8 cellular contexts compared by ENCODE assay signal in the genomic region with DNA sequence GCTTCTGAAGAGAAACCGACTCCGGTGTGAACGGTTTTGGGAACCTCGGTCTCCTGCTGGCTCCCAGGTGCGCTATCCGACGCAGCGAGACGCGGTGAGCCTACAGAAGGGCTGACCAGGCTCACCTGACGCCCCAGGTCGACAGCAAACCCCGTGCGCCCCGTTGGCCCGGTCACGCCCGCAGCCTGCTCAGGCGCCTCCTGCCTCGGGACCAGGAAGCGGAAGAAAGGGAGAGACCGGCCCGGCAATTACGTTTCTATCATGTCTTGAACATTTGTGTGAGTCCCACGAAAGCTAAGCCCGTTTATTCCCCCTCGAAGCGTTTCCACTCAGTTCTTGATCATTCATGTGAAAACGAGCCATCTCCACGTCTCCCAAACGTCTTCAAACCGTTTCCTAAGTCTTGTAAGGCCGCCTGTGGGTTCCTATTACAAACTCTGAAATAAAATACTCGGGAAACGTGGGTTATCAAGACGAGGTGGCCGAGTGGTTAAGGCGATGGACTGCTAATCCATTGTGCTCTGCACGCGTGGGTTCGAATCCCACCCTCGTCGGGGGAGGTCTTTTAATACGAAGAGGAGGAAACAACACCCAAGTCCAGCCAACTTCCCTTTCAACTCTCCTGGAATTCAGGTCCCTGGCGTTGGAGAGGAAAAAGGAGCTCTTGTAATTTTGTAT.
DNase-seq lines count a peak whose midpoint lies in the region; ATAC-seq and TF ChIP-seq lines count a peak whose summit lies in the region.

No MANE protein-coding gene starts in this region.

- H3K27ac ChIP-seq in prostate gland: no peak overlapping the region

- intact Hi-C loops in prostate gland (cut with DNase I): no loop called here

- POLR2A ChIA-PET in HEK293T (lab: Yijun Ruan, JAX): no interaction called here

- no peak for TF ChIP-seq POLR2A in prostate gland (IDR thresholded peaks at IDR 0.05)

- TF ChIP-seq CTCF in prostate gland (IDR thresholded peaks at IDR 0.05): no peak

- no peaks in the 10 kb centered on the region for H3K27me3 ChIP-seq in prostate gland (replicated peaks; ENCODE audit: insufficient read depth)

- WGBS in prostate gland: 6% methylated on average over 45 of the region's 45 CpGs

- H3K4me1 ChIP-seq in prostate gland (replicated peaks): no peaks in the 10 kb centered on the region

- H3K9me3 ChIP-seq in prostate gland: no peaks in the 10 kb centered on the region

- no peaks in the 10 kb centered on the region for H3K36me3 ChIP-seq in prostate gland

- CTCF ChIA-PET in HEK293T (lab: Yijun Ruan, JAX): no interaction called here

- H3K4me3 ChIP-seq in prostate gland: peak overlapping the region; percentile 15

- ATAC-seq in GM18873 (IDR thresholded peaks at IDR 0.05; ENCODE audit: low FRiP score, unreplicated experiment) (no peak), HG02623 (IDR thresholded peaks at IDR 0.05; ENCODE audit: unreplicated experiment) (no peak)

- DNase-seq in AG20443 (ENCODE audit: low spot score) (peak; percentile 58), HEK293T (ENCODE audit: extremely low spot score) (peak; percentile 38), foreskin melanocyte (peak; percentile 84), prostate gland (ENCODE audit: low spot score) (no peak), SHP77 treated with DMSO at 0.1 percent for 48 hours (lab: John Stamatoyannopoulos, UW) (no peak)
- DNase-seq in activated T-cell treated with anti-CD3 and anti-CD28 coated beads, Interleukin-2, amount 50 U/mL, for 1 hour: peak; percentile 33

TF ChIP-seq in HEK293T, 16 proteins besides CTCF, POLR2A, EP300 and RAD21:
- TF ChIP-seq ELF4 (IDR thresholded peaks at IDR 0.05) (peak; percentile 16; the same call in 1 of the 2 replicates), L3MBTL2 (conservative IDR thresholded peaks at IDR 0.05) (peak; percentile 80), LEF1 (IDR thresholded peaks at IDR 0.05; ENCODE audit: borderline replicate concordance) (no peak), FOXA1 (IDR thresholded peaks at IDR 0.05) (no peak), ARNT (IDR thresholded peaks at IDR 0.05) (no peak)
- TF ChIP-seq, protein P1, sequence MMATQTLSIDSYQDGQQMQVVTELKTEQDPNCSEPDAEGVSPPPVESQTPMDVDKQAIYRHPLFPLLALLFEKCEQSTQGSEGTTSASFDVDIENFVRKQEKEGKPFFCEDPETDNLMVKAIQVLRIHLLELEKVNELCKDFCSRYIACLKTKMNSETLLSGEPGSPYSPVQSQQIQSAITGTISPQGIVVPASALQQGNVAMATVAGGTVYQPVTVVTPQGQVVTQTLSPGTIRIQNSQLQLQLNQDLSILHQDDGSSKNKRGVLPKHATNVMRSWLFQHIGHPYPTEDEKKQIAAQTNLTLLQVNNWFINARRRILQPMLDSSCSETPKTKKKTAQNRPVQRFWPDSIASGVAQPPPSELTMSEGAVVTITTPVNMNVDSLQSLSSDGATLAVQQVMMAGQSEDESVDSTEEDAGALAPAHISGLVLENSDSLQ (IDR thresholded peaks at IDR 0.05): no peak
TF ChIP-seq in HEK293T: peak in this region for 2.

Comparison
In these comparisons a context has a peak if more than half of its experiments do, and no peak if none do; other contexts are left out.
1. DNase-seq: peak in AG20443 (single experiment), HEK293T (single experiment), activated T-cell treated with anti-CD3 and anti-CD28 coated beads, Interleukin-2, amount 50 U/mL, for 1 hour (single experiment) and foreskin melanocyte (single experiment); none in prostate gland (single experiment) and SHP77 treated with DMSO at 0.1 percent for 48 hours (single experiment).